In the genomic region with DNA sequence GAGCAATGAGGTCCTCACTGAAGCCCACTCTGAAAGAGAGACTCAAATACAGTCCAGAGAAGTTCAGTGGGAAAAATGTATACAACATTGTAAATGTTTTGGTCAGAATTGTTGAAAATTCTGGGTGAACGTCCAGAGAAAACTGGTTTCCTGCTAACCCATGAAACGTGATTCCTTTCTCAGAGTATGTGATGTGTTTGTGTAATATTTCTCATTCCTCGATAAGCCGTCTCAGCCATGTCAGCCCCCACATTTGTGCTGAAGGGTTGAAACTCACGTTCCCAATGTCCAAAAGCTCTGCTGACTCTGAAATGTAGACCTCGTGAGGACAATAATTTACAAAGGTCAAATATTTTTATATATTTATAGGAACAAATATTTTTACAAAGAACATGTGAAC, we compare ENCODE assay signal across 34 cellular contexts. TPM values are rescaled to one million over a fixed set of nuclear protein-coding genes. Genes with fewer than 3 reads are reported as not detected.
DNase-seq lines count a peak whose midpoint lies in the region; ATAC-seq and TF ChIP-seq lines count a peak whose summit lies in the region.
"Had no signal": no experiment of that assay in that cellular context is flagged by ENCODE, and none has a peak within 500 bp of the region (broad histone marks: within the 10 kb centered on the region; RNA-seq: fewer than 3 reads in every experiment).

No MANE protein-coding gene starts in this region.

- DNase-seq in activated CD4-positive, alpha-beta T cell treated with anti-CD3 and anti-CD28 coated beads, Interleukin-2, amount 10 ng/mL, durations not matched to agents 7 days and 5 days, result no peak
- DNase-seq in activated CD4-positive, alpha-beta T cell treated with anti-CD3 and anti-CD28 coated beads, Interleukin-2, amount 50 U/mL, for 48 hours, result no peak
- DNase-seq in chondrocyte (ENCODE audit: low spot score) (no peak), trophoblast cell (no peak), body of pancreas (no peak), OCI-M1 (lab: John Stamatoyannopoulos, UW) (no peak)
- DNase-seq: 8988T; activated CD4-positive, alpha-beta T cell treated with anti-CD3 and anti-CD28 coated beads, Interleukin-2, amount 10 ng/mL, durations not matched to agents 24 days and 14 days; amygdala; GM23248; hypothalamus; Kasumi-1; left cardiac atrium; NCI-H1436; NCI-H2081; NCI-H226; NCI-H748 treated with DMSO at 0.1 percent for 48 hours; SIG-M5; stimulated activated naive CD8-positive, alpha-beta T cell treated with anti-CD3 and anti-CD28 coated beads, Interleukin-15, Interleukin-2, amounts not matched to agents 100 U/mL and 50 U/mL, for 24 hours had no signal

- peaks cover 23% of the 10 kb centered on the region for H3K4me1 ChIP-seq in OCI-LY3 (ENCODE audit: low read length)
- H3K4me1 ChIP-seq in neutrophil (ENCODE audit: control insufficient read depth in 1 of 2, insufficient read depth in 1 of 2, low read depth in 1 of 2, low read length in 1 of 2), result peaks cover 13 to 33% of the 10 kb centered on the region in 2 experiments
- H3K4me1 ChIP-seq in trophoblast cell (ENCODE audit: control insufficient read depth in 1 of 2, insufficient read depth in 2 of 2, low read length in 2 of 2), result no peaks in the 10 kb centered on the region
- no peaks in the 10 kb centered on the region for H3K4me1 ChIP-seq in body of pancreas

- H3K4me3 Mint-ChIP-seq in activated CD4-positive, alpha-beta T cell treated with anti-CD3 and anti-CD28 coated beads, Interleukin-2, amount 10 ng/mL, durations not matched to agents 7 days and 5 days, result no peak overlapping the region
- no peak overlapping the region for H3K4me3 Mint-ChIP-seq in chondrocyte (ENCODE audit: unreplicated experiment)
- H3K4me3 Mint-ChIP-seq: activated CD4-positive, alpha-beta T cell treated with anti-CD3 and anti-CD28 coated beads, Interleukin-2, amount 10 ng/mL, durations not matched to agents 24 days and 14 days; nephron had no signal

- no peak overlapping the region for H3K18ac ChIP-seq in trophoblast cell (ENCODE audit: low read length)

- H4K8ac ChIP-seq in trophoblast cell (ENCODE audit: low read depth, low read length), result no peak overlapping the region

- H3K4me3 ChIP-seq in OCI-LY3 (ENCODE audit: low read length), result no peak overlapping the region
- H3K4me3 ChIP-seq in neutrophil (ENCODE audit: low read depth in 1 of 2, low read length in 1 of 2), result no peak overlapping the region
- no peak overlapping the region for H3K4me3 ChIP-seq in trophoblast cell (ENCODE audit: low read depth, low read length)
- no peak overlapping the region for H3K4me3 ChIP-seq in body of pancreas
- H3K4me3 ChIP-seq: GM23248, lung, skin epidermis had no signal

- no peak overlapping the region for H4K91ac ChIP-seq in trophoblast cell (ENCODE audit: low read depth, low read length)

- H3K9me3 ChIP-seq in OCI-LY3 (ENCODE audit: insufficient read depth, low read length) (no peaks in the 10 kb centered on the region), neutrophil (peaks cover 7% of the 10 kb centered on the region), trophoblast cell (ENCODE audit: insufficient read depth, low read depth, low read length) (no peaks in the 10 kb centered on the region), body of pancreas (no peaks in the 10 kb centered on the region)

- TF ChIP-seq CTCF in OCI-LY3 (IDR thresholded peaks at IDR 0.05; ENCODE audit: low read depth, low read length), result no peak
- TF ChIP-seq CTCF in chondrocyte (IDR thresholded peaks at IDR 0.05), result no peak
- TF ChIP-seq CTCF in neutrophil (IDR thresholded peaks at IDR 0.05), result no peak
- no peak for TF ChIP-seq CTCF in body of pancreas (IDR thresholded peaks at IDR 0.05)

- H3K4me1 Mint-ChIP-seq in activated CD4-positive, alpha-beta T cell treated with anti-CD3 and anti-CD28 coated beads, Interleukin-2, amount 10 ng/mL, durations not matched to agents 7 days and 5 days, result peaks cover 4% of the 10 kb centered on the region
- H3K4me1 Mint-ChIP-seq in chondrocyte (ENCODE audit: low read depth), result peaks cover 15% of the 10 kb centered on the region

- no peak overlapping the region for H2BK120ac ChIP-seq in trophoblast cell (ENCODE audit: insufficient read depth, low read length, poor library complexity)

- CTCF ChIA-PET in activated CD4-positive, alpha-beta T cell treated with anti-CD3 and anti-CD28 coated beads, Interleukin-2, amount 10 ng/mL, durations not matched to agents 7 days and 5 days (lab: Charles Lee), result interaction anchor here (0.9 to 1.5 kb wide), 6 partner anchors 11 to 88 kb away, joined by 3 to 8 read pairs (median 3); no protein-coding TSS in a partner anchor

- no peak overlapping the region for H3K9ac ChIP-seq in OCI-LY3 (ENCODE audit: low read length)
- no peak overlapping the region for H3K9ac ChIP-seq in trophoblast cell (ENCODE audit: low read length)
- H3K9ac ChIP-seq: GM23248 had no signal

- H2AFZ ChIP-seq in OCI-LY3 (ENCODE audit: low read depth, low read length) (no peak overlapping the region), trophoblast cell (ENCODE audit: insufficient read depth, low read length, poor library complexity) (no peak overlapping the region)
- H2AFZ ChIP-seq: GM23248 had no signal

- intact Hi-C loops in body of pancreas (cut with DNase I), result no loop called here

- H4K12ac ChIP-seq in trophoblast cell (ENCODE audit: low read depth, low read length), result no peak overlapping the region

- TF ChIP-seq POLR2A in body of pancreas (IDR thresholded peaks at IDR 0.05), result no peak

- H3K23ac ChIP-seq in trophoblast cell (ENCODE audit: low read length), result no peak overlapping the region

- H3K79me1 ChIP-seq in trophoblast cell (ENCODE audit: low read length), result no peaks in the 10 kb centered on the region

- no peak overlapping the region for H2AK5ac ChIP-seq in trophoblast cell (ENCODE audit: low read length)

- H3K9me3 Mint-ChIP-seq in activated CD4-positive, alpha-beta T cell treated with anti-CD3 and anti-CD28 coated beads, Interleukin-2, amount 10 ng/mL, durations not matched to agents 7 days and 5 days, result no peaks in the 10 kb centered on the region
- no peaks in the 10 kb centered on the region for H3K9me3 Mint-ChIP-seq in chondrocyte (ENCODE audit: low read depth)
- H3K9me3 Mint-ChIP-seq: activated CD4-positive, alpha-beta T cell treated with anti-CD3 and anti-CD28 coated beads, Interleukin-2, amount 10 ng/mL, durations not matched to agents 24 days and 14 days; nephron had no signal

- H3K27me3 Mint-ChIP-seq in activated CD4-positive, alpha-beta T cell treated with anti-CD3 and anti-CD28 coated beads, Interleukin-2, amount 10 ng/mL, durations not matched to agents 7 days and 5 days, result no peaks in the 10 kb centered on the region
- H3K27me3 Mint-ChIP-seq in chondrocyte (ENCODE audit: low read depth), result peaks cover 5% of the 10 kb centered on the region
- H3K27me3 Mint-ChIP-seq: activated CD4-positive, alpha-beta T cell treated with anti-CD3 and anti-CD28 coated beads, Interleukin-2, amount 10 ng/mL, durations not matched to agents 24 days and 14 days had no signal

- H3K27me3 ChIP-seq in OCI-LY3 (ENCODE audit: low read depth, low read length) (no peaks in the 10 kb centered on the region), neutrophil (no peaks in the 10 kb centered on the region), trophoblast cell (ENCODE audit: insufficient read depth, low read length) (no peaks in the 10 kb centered on the region), body of pancreas (no peaks in the 10 kb centered on the region)

- WGBS in trophoblast cell (ENCODE audit: extremely low coverage, insufficient coverage, insufficient read length), result no CpG with 5 or more reads among the region's 6 CpGs
- WGBS in body of pancreas, 2 donors, result 80 to 85% methylated on average over 6 of the region's 6 CpGs

- H3K36me3 Mint-ChIP-seq in activated CD4-positive, alpha-beta T cell treated with anti-CD3 and anti-CD28 coated beads, Interleukin-2, amount 10 ng/mL, durations not matched to agents 7 days and 5 days (ENCODE audit: low read depth), result peaks cover 79% of the 10 kb centered on the region
- H3K36me3 Mint-ChIP-seq in chondrocyte (ENCODE audit: low read depth), result no peaks in the 10 kb centered on the region

- POLR2A ChIA-PET in activated CD4-positive, alpha-beta T cell treated with anti-CD3 and anti-CD28 coated beads, Interleukin-2, amount 10 ng/mL, durations not matched to agents 7 days and 5 days (lab: Charles Lee), result no interaction called here

- peaks cover 84% of the 10 kb centered on the region for H4K20me1 ChIP-seq in OCI-LY3 (ENCODE audit: insufficient read depth, low read length)

- no peak overlapping the region for H3K14ac ChIP-seq in trophoblast cell (ENCODE audit: low read length)

- H3K27ac ChIP-seq in OCI-LY3 (ENCODE audit: low read length) (peak overlapping the region; percentile 10), neutrophil (peak overlapping the region; percentile 76), trophoblast cell (ENCODE audit: low read depth, low read length) (no peak overlapping the region), body of pancreas (no peak overlapping the region)
- H3K27ac ChIP-seq: C4-2B, GM23248, skin epidermis, VCaP had no signal

- peak overlapping the region; percentile 46 for H3K27ac Mint-ChIP-seq in activated CD4-positive, alpha-beta T cell treated with anti-CD3 and anti-CD28 coated beads, Interleukin-2, amount 10 ng/mL, durations not matched to agents 7 days and 5 days
- H3K27ac Mint-ChIP-seq in chondrocyte (ENCODE audit: unreplicated experiment), result peak overlapping the region; percentile 70

- H3K36me3 ChIP-seq in OCI-LY3 (replicated peaks; ENCODE audit: low read depth, low read length) (peaks cover 89% of the 10 kb centered on the region), neutrophil (peaks cover 100% of the 10 kb centered on the region), trophoblast cell (ENCODE audit: control insufficient read depth in 1 of 2, insufficient read depth in 2 of 2, low read length in 2 of 2) (no peaks in the 10 kb centered on the region), body of pancreas (replicated peaks in 1 of 2; ENCODE audit: insufficient read depth in 1 of 2, low read depth in 2 of 2) (no peaks in the 10 kb centered on the region)

- H3K4ac ChIP-seq in trophoblast cell (ENCODE audit: low read depth, low read length), result no peak overlapping the region

- H3K4me2 ChIP-seq in OCI-LY3 (ENCODE audit: low read length) (no peak overlapping the region), trophoblast cell (ENCODE audit: low read length) (no peak overlapping the region)

- no peak overlapping the region for H2BK12ac ChIP-seq in trophoblast cell (ENCODE audit: low read length)

- ATAC-seq in body of pancreas, result no peak
- ATAC-seq: HepG2; left cardiac atrium; stimulated activated naive CD8-positive, alpha-beta T cell treated with anti-CD3 and anti-CD28 coated beads, Interleukin-15, Interleukin-2, amounts not matched to agents 100 U/mL and 50 U/mL, for 24 hours had no signal

- no peak overlapping the region for H2BK5ac ChIP-seq in trophoblast cell (ENCODE audit: low read depth, low read length, poor library complexity)

- H3K79me2 ChIP-seq in OCI-LY3 (ENCODE audit: low read length) (peaks cover 93% of the 10 kb centered on the region), trophoblast cell (ENCODE audit: control insufficient read depth, insufficient read depth, low read length, poor library complexity) (no peaks in the 10 kb centered on the region)

RNA-seq across cellular contexts. Expression of gene BMP10, which starts 51.6 kb away (rescaled TPM):
- not detected for total RNA-seq in activated CD4-positive, alpha-beta T cell treated with anti-CD3 and anti-CD28 coated beads, Interleukin-2, amount 10 ng/mL, durations not matched to agents 7 days and 5 days
- total RNA-seq in chondrocyte (not detected in 3 replicates), body of pancreas (not detected)
- not detected in 2 replicates for polyA plus RNA-seq in trophoblast cell (2013)
- total RNA-seq: activated CD4-positive, alpha-beta T cell treated with anti-CD3 and anti-CD28 coated beads, Interleukin-2, amount 10 ng/mL, durations not matched to agents 24 days and 14 days; cerebellum; endothelial cell of umbilical vein; fibroblast of lung; glomerular endothelial cell; GM23248; HepG2; osteocyte; temporal lobe; urinary bladder had no signal
- polyA plus RNA-seq: endothelial cell of umbilical vein, fibroblast of lung, GM23248, HepG2, lung, urinary bladder had no signal

Comparison
In these comparisons a context has a peak if more than half of its experiments do, and no peak if none do; other contexts are left out.
1. H3K27ac ChIP-seq: peak in OCI-LY3 (single experiment) and neutrophil (single experiment); none in trophoblast cell (single experiment) and body of pancreas (0 of 4).